8 cellular contexts compared by ENCODE assay signal in genomic region chr20:45970646-45971424, GRCh38. TPM values are rescaled to one million over a fixed set of nuclear protein-coding genes. Genes with fewer than 3 reads are reported as not detected.
A peak's percentile ranks its signal among the peaks of the same experiment; 100 is the strongest.
DNase-seq lines count a peak whose midpoint lies in the region; ATAC-seq and TF ChIP-seq lines count a peak whose summit lies in the region.

No MANE protein-coding gene starts in this region.

- H4K20me1 ChIP-seq in Loucy (ENCODE audit: insufficient read depth, low read length, poor library complexity, severe bottlenecking) (no peaks in the 10 kb centered on the region), mammary epithelial cell (ENCODE audit: insufficient read depth, low read length) (no peaks in the 10 kb centered on the region)

- peaks cover 28% of the 10 kb centered on the region for H3K4me1 Mint-ChIP-seq in stimulated activated naive CD8-positive, alpha-beta T cell treated with anti-CD3 and anti-CD28 coated beads, Interleukin-15, amount 100 ng/mL, for 72 hours

- peak overlapping the region; percentile 91 to 99 for H3K4me3 Mint-ChIP-seq in stimulated activated naive CD8-positive, alpha-beta T cell treated with anti-CD3 and anti-CD28 coated beads, Interleukin-15, amount 100 ng/mL, for 72 hours

- H3K9me3 Mint-ChIP-seq in stimulated activated naive CD8-positive, alpha-beta T cell treated with anti-CD3 and anti-CD28 coated beads, Interleukin-15, amount 100 ng/mL, for 72 hours, result no peaks in the 10 kb centered on the region

- CTCF ChIA-PET in mammary epithelial cell (lab: Charles Lee; ENCODE audit: low non-redundant PET), result no interaction called here

- H3K9me3 ChIP-seq in Loucy (ENCODE audit: insufficient read depth, low read depth, low read length), result no peaks in the 10 kb centered on the region
- no peaks in the 10 kb centered on the region for H3K9me3 ChIP-seq in mammary epithelial cell (replicated peaks; ENCODE audit: insufficient read depth, low read length)

- H3K4me2 ChIP-seq in Loucy (ENCODE audit: low read depth, low read length, poor library complexity, severe bottlenecking) (peak overlapping the region; percentile 89), mammary epithelial cell (ENCODE audit: insufficient read depth, low read depth, low read length) (peak overlapping the region; percentile 89)

- H3K4me1 ChIP-seq in Loucy (ENCODE audit: insufficient read depth, low read length, poor library complexity, severe bottlenecking), result peaks cover 26% of the 10 kb centered on the region
- H3K4me1 ChIP-seq in mammary epithelial cell (ENCODE audit: insufficient read depth, low read length), result peaks cover 24% of the 10 kb centered on the region

- dilution Hi-C loops in mammary epithelial cell (cut with HindIII; ENCODE audit: low sequenced_read_pairs), result no loop called here

- peak overlapping the region; percentile 100 for H3K27ac Mint-ChIP-seq in stimulated activated naive CD8-positive, alpha-beta T cell treated with anti-CD3 and anti-CD28 coated beads, Interleukin-15, amount 100 ng/mL, for 72 hours

- H3K27me3 Mint-ChIP-seq in stimulated activated naive CD8-positive, alpha-beta T cell treated with anti-CD3 and anti-CD28 coated beads, Interleukin-15, amount 100 ng/mL, for 72 hours, result no peaks in the 10 kb centered on the region

- peaks cover 20% of the 10 kb centered on the region; the same call in 1 of the 2 replicates for H3K36me3 ChIP-seq in Loucy (ENCODE audit: insufficient read depth, low read length)
- H3K36me3 ChIP-seq in mammary epithelial cell (ENCODE audit: insufficient read depth, low read length), result peaks cover 12% of the 10 kb centered on the region

- peak; percentile 75 for DNase-seq in activated effector memory CD4-positive, alpha-beta T cell treated with anti-CD3 and anti-CD28 coated beads, Interleukin-2, amount 50 U/mL, for 16 hours
- no peak for DNase-seq in activated effector memory CD4-positive, alpha-beta T cell treated with Interleukin-2 at 50 U/mL for 16 hours
- DNase-seq in mammary epithelial cell (no peak), left colon (peak in 1 of 2 donors; percentile 62)
- peak in 1 of 2 donors; percentile 29 for DNase-seq in stimulated activated naive CD8-positive, alpha-beta T cell treated with anti-CD3 and anti-CD28 coated beads, Interleukin-15, amount 100 ng/mL, for 72 hours

- H3K4me3 ChIP-seq in Loucy (ENCODE audit: low read length, poor library complexity, severe bottlenecking), result peak overlapping the region; percentile 89
- peak overlapping the region; percentile 89 to 93 (median 90) for H3K4me3 ChIP-seq in mammary epithelial cell (replicated peaks in 1 of 3; ENCODE audit: insufficient read depth in 1 of 3, low read depth in 2 of 3, low read length in 3 of 3)

- H3K27me3 ChIP-seq in Loucy (ENCODE audit: insufficient read depth, low read length, poor library complexity, severe bottlenecking) (no peaks in the 10 kb centered on the region), mammary epithelial cell (ENCODE audit: insufficient read depth, low read length) (no peaks in the 10 kb centered on the region)

- TF ChIP-seq CTCF in Loucy (conservative IDR thresholded peaks at IDR 0.05; ENCODE audit: low read length) (no peak), mammary epithelial cell (conservative IDR thresholded peaks at IDR 0.05 in 1 of 2, IDR thresholded peaks at IDR 0.05 in 1 of 2; ENCODE audit: extremely low read depth in 1 of 2, insufficient read depth in 1 of 2, low read depth in 1 of 2, low read length in 2 of 2) (no peak)

- peak overlapping the region; percentile 86 for H2AFZ ChIP-seq in Loucy (ENCODE audit: low read length)
- H2AFZ ChIP-seq in mammary epithelial cell (ENCODE audit: low read depth, low read length), result peak overlapping the region; percentile 96

- in situ Hi-C loops in mammary epithelial cell (cut with MboI; ENCODE audit: low sequenced_read_pairs in 2 of 2), result no loop called here

- ATAC-seq in left colon (peak; percentile 20), GM21619 (IDR thresholded peaks at IDR 0.05; ENCODE audit: unreplicated experiment) (no peak), GM19467 (IDR thresholded peaks at IDR 0.05; ENCODE audit: unreplicated experiment) (no peak)
- no peak for ATAC-seq in stimulated activated naive CD8-positive, alpha-beta T cell treated with anti-CD3 and anti-CD28 coated beads, Interleukin-15, amount 100 ng/mL, for 72 hours

- intact Hi-C loops in mammary epithelial cell (cut with micrococcal nuclease) (loop anchor here (1.0 to 5.0 kb wide), 3 partner anchors 79 to 159 kb away; partner anchors contain the start of genes CTSA, NCOA5, NEURL2 and UBE2C), left colon (cut with DNase I, micrococcal nuclease) (no loop called here)

- WGBS in mammary epithelial cell (ENCODE audit: low coverage, missing lambda C conversion rate), result 7% methylated on average over 20 of the region's 34 CpGs

- H3F3A ChIP-seq in Loucy (ENCODE audit: low read depth), result no peaks in the 10 kb centered on the region

- no TSS peak for BruUV-seq in mammary epithelial cell (replicated peaks; lab: Mats Ljungman, UMichigan)

- peaks cover 32% of the 10 kb centered on the region for H3K79me2 ChIP-seq in Loucy (ENCODE audit: insufficient read depth, low read length)
- peaks cover 36% of the 10 kb centered on the region for H3K79me2 ChIP-seq in mammary epithelial cell (ENCODE audit: insufficient read depth, low read length)

- H3K27ac ChIP-seq in mammary epithelial cell (ENCODE audit: insufficient read depth, low read depth, low read length), result peak overlapping the region; percentile 100

- H3K9me2 ChIP-seq in Loucy (replicated peaks; ENCODE audit: low read depth, low read length), result no peaks in the 10 kb centered on the region

- peak overlapping the region; percentile 92 for H3K9ac ChIP-seq in Loucy (ENCODE audit: low read depth, low read length, poor library complexity, severe bottlenecking)
- H3K9ac ChIP-seq in mammary epithelial cell (ENCODE audit: insufficient read depth, low read length), result peak overlapping the region; percentile 100

RNA-seq across cellular contexts. Expression of gene ZNF335, which starts 1.2 kb away (rescaled TPM):
- total RNA-seq in mammary epithelial cell, result 10 to 100 TPM; 13.8 to 21.7 TPM
- 10.5 TPM for polyA plus RNA-seq in mammary epithelial cell
- 32.9 TPM for polyA minus RNA-seq in mammary epithelial cell
- total RNA-seq in left colon, result 10 to 100 TPM; 14.8 to 18.2 TPM

RNA-seq across cellular contexts. Expression of gene PCIF1, which starts 36.4 kb away (rescaled TPM):
- total RNA-seq in mammary epithelial cell, result 10 to 100 TPM; 12.7 to 18.9 TPM
- polyA plus RNA-seq in mammary epithelial cell, result 12.7 TPM
- polyA minus RNA-seq in mammary epithelial cell, result 17.8 TPM
- total RNA-seq in left colon, result 10 to 100 TPM; 27.2 to 32.1 TPM

RNA-seq across cellular contexts. Expression of gene MMP9, which starts 37.9 kb away (rescaled TPM):
- total RNA-seq in mammary epithelial cell, result 1 to 10 TPM in 1 of 2 donors, not detected in 1; 4.3 TPM
- polyA plus RNA-seq in mammary epithelial cell, result 1.1 TPM
- not detected for polyA minus RNA-seq in mammary epithelial cell
- total RNA-seq in left colon, result 1 to 10 TPM in 1 of 2 donors, under 1 TPM in 1; 0.31 to 2.1 TPM

RNA-seq across cellular contexts. Expression of gene SLC12A5, which starts 58.2 kb away (rescaled TPM):
- total RNA-seq in mammary epithelial cell, result 1 to 10 TPM in 1 of 2 donors, not detected in 1; 1.5 TPM
- 0.94 TPM for polyA plus RNA-seq in mammary epithelial cell
- polyA minus RNA-seq in mammary epithelial cell, result 11.3 TPM
- 1 to 10 TPM in 1 of 2 donors, not detected in 1; 1.6 TPM for total RNA-seq in left colon

RNA-seq across cellular contexts. Expression of gene PLTP, which starts 58.9 kb away (rescaled TPM):
- total RNA-seq in mammary epithelial cell (10 to 100 TPM in 1 of 2 donors, 1 to 10 TPM in 1; 7.2 to 17.7 TPM), left colon (10 to 100 TPM; 14.7 to 49.5 TPM)
- 6.7 TPM for polyA plus RNA-seq in mammary epithelial cell
- 1.4 TPM for polyA minus RNA-seq in mammary epithelial cell
